In the genomic region with DNA sequence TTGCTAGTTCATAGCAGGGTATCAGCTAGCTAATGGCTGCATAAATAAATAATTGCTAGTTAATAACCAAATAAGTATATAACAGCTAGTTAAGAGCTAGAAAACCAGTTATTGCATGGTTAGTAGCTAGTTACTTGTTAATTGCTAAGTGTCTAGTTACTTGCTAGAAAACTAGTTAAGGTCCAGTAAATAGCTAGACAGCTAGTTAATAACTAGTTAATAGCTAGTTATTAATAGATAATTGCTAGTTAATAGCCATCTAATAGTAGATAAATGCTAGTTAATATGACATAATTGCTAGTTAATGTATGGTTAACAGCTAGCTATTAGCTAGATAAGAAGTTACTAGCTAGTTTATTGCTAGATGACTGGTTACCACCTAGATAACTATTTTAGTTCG, we compare ENCODE assay signal across 30 cellular contexts.
"Had no signal": no experiment of that assay in that cellular context is flagged by ENCODE, and none has a peak within 500 bp of the region (broad histone marks: within the 10 kb centered on the region; RNA-seq: fewer than 3 reads in every experiment).

No MANE protein-coding gene starts in this region.

- H3K4me3 ChIP-seq: ascending aorta, coronary artery, dorsolateral prefrontal cortex, esophagus muscularis mucosa, gastrocnemius medialis, heart left ventricle had no signal

- FAIRE-seq: bronchial epithelial cell had no signal

- H3K27ac Mint-ChIP-seq: activated CD4-positive, alpha-beta memory T cell treated with anti-CD3 and anti-CD28 coated beads for 36 hours; activated CD4-positive, alpha-beta T cell treated with anti-CD3 and anti-CD28 coated beads for 36 hours; activated CD4-positive, alpha-beta T cell treated with anti-CD3 and anti-CD28 coated beads, Interleukin-2, amount 10 ng/mL, durations not matched to agents 24 days and 14 days; activated CD8-positive, alpha-beta memory T cell treated with anti-CD3 and anti-CD28 coated beads, Interleukin-2, amount 10 ng/mL, durations not matched to agents 7 days and 5 days; activated CD8-positive, alpha-beta T cell treated with anti-CD3 and anti-CD28 coated beads, Interleukin-2, amount 10 ng/mL, durations not matched to agents 7 days and 5 days; activated naive CD4-positive, alpha-beta T cell treated with anti-CD3 and anti-CD28 coated beads, Interleukin-2, amount 10 ng/mL, durations not matched to agents 7 days and 5 days; activated naive CD4-positive, alpha-beta T cell treated with anti-CD3 and anti-CD28 coated beads, Interleukin-2, amount 50 U/mL, for 72 hours; activated naive CD8-positive, alpha-beta T cell treated with anti-CD3 and anti-CD28 coated beads, Interleukin-2, amount 10 ng/mL, durations not matched to agents 7 days and 5 days; activated T-cell treated with anti-CD3 and anti-CD28 coated beads, Interleukin-2, amount 50 U/mL, for 24 hours; activated T-cell treated with anti-CD3 and anti-CD28 coated beads, Interleukin-2, amount 50 U/mL, for 72 hours; dendritic cell treated with granulocyte-macrophage colony-stimulating factor and Interleukin-4, amounts not matched to agents 40 ng/mL and 50 ng/mL, for 4 days had no signal

- H3K27me3 ChIP-seq: ascending aorta, brain microvascular endothelial cell, esophagus muscularis mucosa, foreskin keratinocyte, gastrocnemius medialis, heart left ventricle had no signal

- H3K4me3 Mint-ChIP-seq: activated CD4-positive, alpha-beta memory T cell treated with anti-CD3 and anti-CD28 coated beads for 36 hours; activated CD4-positive, alpha-beta T cell treated with anti-CD3 and anti-CD28 coated beads for 36 hours; activated CD4-positive, alpha-beta T cell treated with anti-CD3 and anti-CD28 coated beads, Interleukin-2, amount 10 ng/mL, durations not matched to agents 24 days and 14 days; activated CD8-positive, alpha-beta memory T cell treated with anti-CD3 and anti-CD28 coated beads, Interleukin-2, amount 10 ng/mL, durations not matched to agents 7 days and 5 days; activated CD8-positive, alpha-beta T cell treated with anti-CD3 and anti-CD28 coated beads, Interleukin-2, amount 10 ng/mL, durations not matched to agents 7 days and 5 days; activated naive CD4-positive, alpha-beta T cell treated with anti-CD3 and anti-CD28 coated beads, Interleukin-2, amount 10 ng/mL, durations not matched to agents 7 days and 5 days; activated naive CD8-positive, alpha-beta T cell treated with anti-CD3 and anti-CD28 coated beads, Interleukin-2, amount 10 ng/mL, durations not matched to agents 7 days and 5 days; activated T-cell treated with anti-CD3 and anti-CD28 coated beads, Interleukin-2, amount 50 U/mL, for 24 hours; activated T-cell treated with anti-CD3 and anti-CD28 coated beads, Interleukin-2, amount 50 U/mL, for 72 hours; central memory CD8-positive, alpha-beta T cell; dendritic cell treated with granulocyte-macrophage colony-stimulating factor and Interleukin-4, amounts not matched to agents 40 ng/mL and 50 ng/mL, for 4 days had no signal

- H3K9me3 ChIP-seq: ascending aorta, gastrocnemius medialis had no signal

- ATAC-seq: activated CD4-positive, alpha-beta T cell treated with anti-CD3 and anti-CD28 coated beads for 36 hours; activated CD8-positive, alpha-beta memory T cell treated with anti-CD3 and anti-CD28 coated beads, Interleukin-2, amount 10 ng/mL, durations not matched to agents 7 days and 5 days; activated CD8-positive, alpha-beta T cell treated with anti-CD3 and anti-CD28 coated beads, Interleukin-2, amount 10 ng/mL, durations not matched to agents 7 days and 5 days; activated naive CD4-positive, alpha-beta T cell treated with anti-CD3 and anti-CD28 coated beads, Interleukin-2, amount 50 U/mL, for 72 hours; activated T-cell treated with anti-CD3 and anti-CD28 coated beads, Interleukin-2, amount 50 U/mL, for 72 hours; foreskin keratinocyte; gastrocnemius medialis; heart left ventricle had no signal

- H3K9me3 Mint-ChIP-seq: activated CD4-positive, alpha-beta T cell treated with anti-CD3 and anti-CD28 coated beads, Interleukin-2, amount 10 ng/mL, durations not matched to agents 24 days and 14 days; activated naive CD4-positive, alpha-beta T cell treated with anti-CD3 and anti-CD28 coated beads, Interleukin-2, amount 10 ng/mL, durations not matched to agents 7 days and 5 days; activated naive CD4-positive, alpha-beta T cell treated with anti-CD3 and anti-CD28 coated beads, Interleukin-2, amount 50 U/mL, for 72 hours; activated naive CD8-positive, alpha-beta T cell treated with anti-CD3 and anti-CD28 coated beads, Interleukin-2, amount 10 ng/mL, durations not matched to agents 7 days and 5 days; activated T-cell treated with anti-CD3 and anti-CD28 coated beads, Interleukin-2, amount 50 U/mL, for 72 hours; central memory CD8-positive, alpha-beta T cell; dendritic cell treated with granulocyte-macrophage colony-stimulating factor and Interleukin-4, amounts not matched to agents 40 ng/mL and 50 ng/mL, for 4 days had no signal

- H3K36me3 Mint-ChIP-seq: activated CD4-positive, alpha-beta memory T cell treated with anti-CD3 and anti-CD28 coated beads for 36 hours; activated CD8-positive, alpha-beta memory T cell treated with anti-CD3 and anti-CD28 coated beads, Interleukin-2, amount 10 ng/mL, durations not matched to agents 7 days and 5 days; activated naive CD4-positive, alpha-beta T cell treated with anti-CD3 and anti-CD28 coated beads, Interleukin-2, amount 10 ng/mL, durations not matched to agents 7 days and 5 days; activated naive CD4-positive, alpha-beta T cell treated with anti-CD3 and anti-CD28 coated beads, Interleukin-2, amount 50 U/mL, for 72 hours; activated naive CD8-positive, alpha-beta T cell treated with anti-CD3 and anti-CD28 coated beads, Interleukin-2, amount 10 ng/mL, durations not matched to agents 7 days and 5 days had no signal

- H3K36me3 ChIP-seq: ascending aorta, brain microvascular endothelial cell, esophagus muscularis mucosa, gastrocnemius medialis, heart left ventricle had no signal

- H3K4me1 Mint-ChIP-seq: activated CD4-positive, alpha-beta T cell treated with anti-CD3 and anti-CD28 coated beads for 36 hours; activated CD4-positive, alpha-beta T cell treated with anti-CD3 and anti-CD28 coated beads, Interleukin-2, amount 10 ng/mL, durations not matched to agents 24 days and 14 days; activated CD8-positive, alpha-beta memory T cell treated with anti-CD3 and anti-CD28 coated beads, Interleukin-2, amount 10 ng/mL, durations not matched to agents 7 days and 5 days; activated naive CD4-positive, alpha-beta T cell treated with anti-CD3 and anti-CD28 coated beads, Interleukin-2, amount 10 ng/mL, durations not matched to agents 7 days and 5 days; activated naive CD8-positive, alpha-beta T cell treated with anti-CD3 and anti-CD28 coated beads, Interleukin-2, amount 10 ng/mL, durations not matched to agents 7 days and 5 days; central memory CD8-positive, alpha-beta T cell had no signal

- H3K27ac ChIP-seq: ascending aorta, brain microvascular endothelial cell, coronary artery, dorsolateral prefrontal cortex, esophagus muscularis mucosa, foreskin keratinocyte, gastrocnemius medialis, heart left ventricle had no signal

- DNase-seq: activated CD4-positive, alpha-beta memory T cell treated with anti-CD3 and anti-CD28 coated beads for 36 hours; activated CD4-positive, alpha-beta T cell treated with anti-CD3 and anti-CD28 coated beads for 36 hours; activated CD4-positive, alpha-beta T cell treated with anti-CD3 and anti-CD28 coated beads, Interleukin-2, amount 10 ng/mL, durations not matched to agents 24 days and 14 days; activated CD4-positive, CD25-positive, alpha-beta regulatory T cell; activated CD4-positive, CD25-positive, alpha-beta regulatory T cell treated with anti-CD3 and anti-CD28 coated beads, Interleukin-2, amount 50 U/mL, for 72 hours; activated CD8-positive, alpha-beta memory T cell treated with anti-CD3 and anti-CD28 coated beads, Interleukin-2, amount 10 ng/mL, durations not matched to agents 7 days and 5 days; activated CD8-positive, alpha-beta memory T cell treated with anti-CD3 and anti-CD28 coated beads, Interleukin-2, amount 50 U/mL, for 4 hours; activated CD8-positive, alpha-beta T cell treated with anti-CD3 and anti-CD28 coated beads, Interleukin-2, amount 10 ng/mL, durations not matched to agents 7 days and 5 days; activated gamma-delta T cell; activated naive CD4-positive, alpha-beta T cell; activated naive CD4-positive, alpha-beta T cell treated with anti-CD3 and anti-CD28 coated beads, Interleukin-2, amount 10 ng/mL, durations not matched to agents 7 days and 5 days; activated naive CD8-positive, alpha-beta T cell treated with anti-CD3 and anti-CD28 coated beads, Interleukin-2, amount 10 ng/mL, durations not matched to agents 7 days and 5 days; activated T-cell treated with anti-CD3 and anti-CD28 coated beads, Interleukin-2, amount 50 U/mL, for 24 hours; activated T-cell treated with anti-CD3 and anti-CD28 coated beads, Interleukin-2, amount 50 U/mL, for 72 hours; brain microvascular endothelial cell; dorsolateral prefrontal cortex; effector memory CD4-positive, alpha-beta T cell; erythroblast; foreskin keratinocyte; gastrocnemius medialis; glutamatergic neuron; heart left ventricle; T-helper 2 cell had no signal

- H3K27me3 Mint-ChIP-seq: activated CD4-positive, alpha-beta memory T cell treated with anti-CD3 and anti-CD28 coated beads for 36 hours; activated CD4-positive, alpha-beta T cell treated with anti-CD3 and anti-CD28 coated beads for 36 hours; activated CD4-positive, alpha-beta T cell treated with anti-CD3 and anti-CD28 coated beads, Interleukin-2, amount 10 ng/mL, durations not matched to agents 24 days and 14 days; activated CD8-positive, alpha-beta memory T cell treated with anti-CD3 and anti-CD28 coated beads, Interleukin-2, amount 10 ng/mL, durations not matched to agents 7 days and 5 days; activated naive CD4-positive, alpha-beta T cell treated with anti-CD3 and anti-CD28 coated beads, Interleukin-2, amount 10 ng/mL, durations not matched to agents 7 days and 5 days; activated naive CD8-positive, alpha-beta T cell treated with anti-CD3 and anti-CD28 coated beads, Interleukin-2, amount 10 ng/mL, durations not matched to agents 7 days and 5 days; activated T-cell treated with anti-CD3 and anti-CD28 coated beads, Interleukin-2, amount 50 U/mL, for 24 hours; central memory CD8-positive, alpha-beta T cell; dendritic cell treated with granulocyte-macrophage colony-stimulating factor and Interleukin-4, amounts not matched to agents 40 ng/mL and 50 ng/mL, for 4 days had no signal

- H3K4me1 ChIP-seq: ascending aorta, esophagus muscularis mucosa, foreskin keratinocyte, gastrocnemius medialis, heart left ventricle had no signal
